10 cellular contexts compared by ENCODE assay signal in genomic region chr5:5752844-5753243, GRCh38.
DNase-seq lines count a peak whose midpoint lies in the region; ATAC-seq lines count a peak whose summit lies in the region.
"Had no signal": no experiment of that assay in that cellular context is flagged by ENCODE, and none has a peak within 500 bp of the region (broad histone marks: within the 10 kb centered on the region; RNA-seq: fewer than 3 reads in every experiment).

No MANE protein-coding gene starts in this region.

- H3K4me3 Mint-ChIP-seq in stimulated activated naive B cell treated with anti-CD40 and anti-IgM and Interleukin-4, amounts not matched to agents 10 μg/mL and 1 μg/mL and 100 μg/mL, for 72 hours = peak overlapping the region in 1 of 2 donors; percentile 17
- H3K4me3 Mint-ChIP-seq: activated T-cell treated with anti-CD3 and anti-CD28 coated beads, Interleukin-2, amount 50 U/mL, for 24 hours had no signal

- H3K27ac Mint-ChIP-seq in stimulated activated naive B cell treated with anti-CD40 and anti-IgM and Interleukin-4, amounts not matched to agents 10 μg/mL and 1 μg/mL and 100 μg/mL, for 72 hours = no peak overlapping the region
- H3K27ac Mint-ChIP-seq: activated T-cell treated with anti-CD3 and anti-CD28 coated beads, Interleukin-2, amount 50 U/mL, for 24 hours had no signal

- peaks cover 10 to 14% of the 10 kb centered on the region in 2 donors for H3K4me1 Mint-ChIP-seq in stimulated activated naive B cell treated with anti-CD40 and anti-IgM and Interleukin-4, amounts not matched to agents 10 μg/mL and 1 μg/mL and 100 μg/mL, for 72 hours

- no peaks in the 10 kb centered on the region for H3K27me3 Mint-ChIP-seq in stimulated activated naive B cell treated with anti-CD40 and anti-IgM and Interleukin-4, amounts not matched to agents 10 μg/mL and 1 μg/mL and 100 μg/mL, for 72 hours

- H3K36me3 Mint-ChIP-seq in stimulated activated naive B cell treated with anti-CD40 and anti-IgM and Interleukin-4, amounts not matched to agents 10 μg/mL and 1 μg/mL and 100 μg/mL, for 72 hours = no peaks in the 10 kb centered on the region

- DNase-seq in stimulated activated naive B cell treated with anti-CD40 and anti-IgM and Interleukin-4, amounts not matched to agents 10 μg/mL and 1 μg/mL and 100 μg/mL, for 72 hours = no peak
- DNase-seq in NCI-H510A treated with DMSO at 0.1 percent for 48 hours (lab: John Stamatoyannopoulos, UW) (no peak), GM19238 (ENCODE audit: insufficient read length, low spot score) (no peak)
- no peak for DNase-seq in activated CD8-positive, alpha-beta memory T cell treated with anti-CD3 and anti-CD28 coated beads, Interleukin-2, amount 50 U/mL, for 4 hours
- DNase-seq: activated T-cell treated with anti-CD3 and anti-CD28 coated beads, Interleukin-2, amount 50 U/mL, for 24 hours; NK-92 treated with Interleukin-12 subunit alpha and Interleukin-12 subunit beta, amount 100 ng/mL, for 24 hours; stimulated activated CD4-positive, alpha-beta T cell treated with anti-CD3 and anti-CD28 coated beads, Interleukin-2, amount 100 ng/mL, for 24 hours had no signal

- H3K9me3 Mint-ChIP-seq in stimulated activated naive B cell treated with anti-CD40 and anti-IgM and Interleukin-4, amounts not matched to agents 10 μg/mL and 1 μg/mL and 100 μg/mL, for 72 hours = peaks cover 3 to 4% of the 10 kb centered on the region in 2 donors

- peak; percentile 68 for ATAC-seq in GM19025 (IDR thresholded peaks at IDR 0.05; ENCODE audit: low read depth, unreplicated experiment)
- peak; percentile 71 for ATAC-seq in GM21825 (IDR thresholded peaks at IDR 0.05; ENCODE audit: unreplicated experiment)
- ATAC-seq in HG03196 (IDR thresholded peaks at IDR 0.05; ENCODE audit: unreplicated experiment) = peak; percentile 70
- peak; percentile 54 to 78 for ATAC-seq in stimulated activated naive B cell treated with anti-CD40 and anti-IgM and Interleukin-4, amounts not matched to agents 10 μg/mL and 1 μg/mL and 100 μg/mL, for 72 hours (replicated peaks)
